Comparison of ENCODE assay signal across 31 cellular contexts in genomic region chr1:145688924-145689323, GRCh38. TPM values are rescaled to one million over a fixed set of nuclear protein-coding genes. Genes with fewer than 3 reads are reported as not detected.
DNase-seq lines count a peak whose midpoint lies in the region; ATAC-seq, FAIRE-seq and TF ChIP-seq lines count a peak whose summit lies in the region.
"Had no signal": no experiment of that assay in that cellular context is flagged by ENCODE, and none has a peak within 500 bp of the region (broad histone marks: within the 10 kb centered on the region; RNA-seq: fewer than 3 reads in every experiment).

No MANE protein-coding gene starts in this region.

- no peak for ATAC-seq in K562
- ATAC-seq in HG03442 (IDR thresholded peaks at IDR 0.05; ENCODE audit: unreplicated experiment), result no peak
- ATAC-seq: GM12878, HCT116 had no signal

- TF ChIP-seq CTCF in K562 (IDR thresholded peaks at IDR 0.05 in 2 of 3, conservative IDR thresholded peaks at IDR 0.05 in 1 of 3; ENCODE audit: insufficient read depth in 2 of 3, low read depth in 1 of 3, low read length in 3 of 3), result no peak

- H4K8ac ChIP-seq in trophoblast cell (ENCODE audit: low read depth, low read length), result peak overlapping the region; percentile 51

- no peaks in the 10 kb centered on the region for H3K9me1 ChIP-seq in K562 (ENCODE audit: control insufficient read depth, insufficient read depth, low read length)

- H3K9ac ChIP-seq in K562 (ENCODE audit: insufficient read depth in 1 of 2, low read depth in 2 of 2, low read length in 2 of 2), result no peak overlapping the region
- H3K9ac ChIP-seq in trophoblast cell (ENCODE audit: low read length), result no peak overlapping the region
- H3K9ac ChIP-seq: BLaER1 had no signal

- TF ChIP-seq POLR2A in K562 (conservative IDR thresholded peaks at IDR 0.05), result no peak

- in situ Hi-C loops in K562 (cut with MboI), result no loop called here

- no peak overlapping the region for H3K23ac ChIP-seq in trophoblast cell (ENCODE audit: low read length)

- H2AFZ ChIP-seq in K562 (ENCODE audit: low read depth, low read length), result no peak overlapping the region
- no peak overlapping the region for H2AFZ ChIP-seq in trophoblast cell (ENCODE audit: insufficient read depth, low read length, poor library complexity)
- H2AFZ ChIP-seq: PC-9 had no signal

- H4K91ac ChIP-seq in trophoblast cell (ENCODE audit: low read depth, low read length), result peak overlapping the region; percentile 75

- no peak overlapping the region for H2BK120ac ChIP-seq in trophoblast cell (ENCODE audit: insufficient read depth, low read length, poor library complexity)

- H2AK5ac ChIP-seq in trophoblast cell (ENCODE audit: low read length), result peak overlapping the region; percentile 44

- H3K36me3 ChIP-seq in CD8-positive, alpha-beta memory T cell (ENCODE audit: insufficient read depth, low read length), result no peaks in the 10 kb centered on the region
- H3K36me3 ChIP-seq in K562 (ENCODE audit: control insufficient read depth, insufficient read depth, low read length) (no peaks in the 10 kb centered on the region), trophoblast cell (ENCODE audit: control insufficient read depth in 1 of 2, insufficient read depth in 2 of 2, low read length in 2 of 2) (peaks cover 8 to 12% of the 10 kb centered on the region in 2 experiments)
- H3K36me3 ChIP-seq: BLaER1 had no signal

- no peak overlapping the region for H3K27ac ChIP-seq in CD8-positive, alpha-beta memory T cell (ENCODE audit: low read depth, low read length)
- H3K27ac ChIP-seq in K562 (ENCODE audit: extremely low read depth, low read depth, low read length), result no peak overlapping the region
- no peak overlapping the region for H3K27ac ChIP-seq in trophoblast cell (ENCODE audit: low read depth, low read length)
- H3K27ac ChIP-seq: BLaER1, HL-60, PC-9 had no signal

- no peaks in the 10 kb centered on the region for H3K27me3 ChIP-seq in CD8-positive, alpha-beta memory T cell (ENCODE audit: insufficient read depth, low read length, poor library complexity, severe bottlenecking)
- H3K27me3 ChIP-seq in K562 (ENCODE audit: control insufficient read depth in 2 of 2, insufficient read depth in 2 of 2, low read length in 2 of 2), result no peaks in the 10 kb centered on the region
- H3K27me3 ChIP-seq in trophoblast cell (ENCODE audit: insufficient read depth, low read length), result no peaks in the 10 kb centered on the region
- H3K27me3 ChIP-seq: BLaER1 had no signal

- no peak for FAIRE-seq in K562 (lab: Jason Lieb, UNC)
- FAIRE-seq: A204.1, GM12878 had no signal

- H2BK5ac ChIP-seq in trophoblast cell (ENCODE audit: low read depth, low read length, poor library complexity), result no peak overlapping the region

- 72% methylated on average over 5 of the region's 6 CpGs for WGBS in K562 (ENCODE audit: insufficient coverage, low coverage, missing lambda C conversion rate)
- no CpG with 5 or more reads among the region's 6 CpGs for WGBS in trophoblast cell (ENCODE audit: extremely low coverage, insufficient coverage, insufficient read length)

- intact Hi-C loops in K562 (cut with micrococcal nuclease), result no loop called here

- peaks cover 3% of the 10 kb centered on the region for H3K27me3 Mint-ChIP-seq in activated naive CD4-positive, alpha-beta T cell treated with anti-CD3 and anti-CD28 coated beads, Interleukin-2, amount 10 ng/mL, durations not matched to agents 7 days and 5 days
- H3K27me3 Mint-ChIP-seq in CD8-positive, alpha-beta memory T cell, result no peaks in the 10 kb centered on the region
- H3K27me3 Mint-ChIP-seq: CD4-positive, CD25-positive, alpha-beta regulatory T cell had no signal

- H3K79me1 ChIP-seq in trophoblast cell (ENCODE audit: low read length), result peaks cover 24% of the 10 kb centered on the region

- no peak for TF ChIP-seq RAD21 in K562 (CRISPR knock-in tag; conservative IDR thresholded peaks at IDR 0.05 in 1 of 2, IDR thresholded peaks at IDR 0.05 in 1 of 2)

- no peak overlapping the region for H3K4ac ChIP-seq in trophoblast cell (ENCODE audit: low read depth, low read length)

- H3K14ac ChIP-seq in trophoblast cell (ENCODE audit: low read length), result no peak overlapping the region

- no peaks in the 10 kb centered on the region for H4K20me1 ChIP-seq in K562 (replicated peaks; ENCODE audit: control insufficient read depth, insufficient read depth, low read length)
- H4K20me1 ChIP-seq: BLaER1 had no signal

- H3K4me2 ChIP-seq in K562 (ENCODE audit: insufficient read depth, low read length) (no peak overlapping the region), trophoblast cell (ENCODE audit: low read length) (no peak overlapping the region)
- H3K4me2 ChIP-seq: PC-9 had no signal

- POLR2A ChIA-PET in CD8-positive, alpha-beta memory T cell (lab: Charles Lee), result no interaction called here
- POLR2A ChIA-PET in K562 (lab: Yijun Ruan, JAX), result no interaction called here

- CTCF ChIA-PET in activated naive CD4-positive, alpha-beta T cell treated with anti-CD3 and anti-CD28 coated beads, Interleukin-2, amount 10 ng/mL, durations not matched to agents 7 days and 5 days (lab: Charles Lee), result no interaction called here
- CTCF ChIA-PET in CD8-positive, alpha-beta memory T cell (lab: Charles Lee), result interaction anchor here (1.5 kb wide), 1 partner anchor 32 kb away, joined by 5 read pairs; no protein-coding TSS in a partner anchor
- CTCF ChIA-PET in K562 (lab: Yijun Ruan, JAX; ENCODE audit: low intra/inter-chr PET ratio), result no interaction called here

- peak overlapping the region; percentile 96 for H3K27ac Mint-ChIP-seq in activated naive CD4-positive, alpha-beta T cell treated with anti-CD3 and anti-CD28 coated beads, Interleukin-2, amount 10 ng/mL, durations not matched to agents 7 days and 5 days
- H3K27ac Mint-ChIP-seq in CD8-positive, alpha-beta memory T cell, result peak overlapping the region in 7 of 8 donors; percentile 75 to 95 (median 89)

- no peak for DNase-seq in activated naive CD4-positive, alpha-beta T cell treated with anti-CD3 and anti-CD28 coated beads, Interleukin-2, amount 10 ng/mL, durations not matched to agents 7 days and 5 days
- no peak for DNase-seq in activated naive CD4-positive, alpha-beta T cell (lab: John Stamatoyannopoulos, UW)
- DNase-seq in CD8-positive, alpha-beta memory T cell, result no peak
- DNase-seq in K562 (ENCODE audit: extremely low read depth in 1 of 4, low spot score in 3 of 4) (no peak), trophoblast cell (no peak), putamen (ENCODE audit: low spot score) (no peak), GM19238 (ENCODE audit: insufficient read length, low spot score) (no peak)
- DNase-seq: CD4-positive, CD25-positive, alpha-beta regulatory T cell; DMS 273 treated with DMSO at 0.1 percent for 48 hours; DMS79; EL; GDM1; Kasumi-1; NCI-H1092 treated with DMSO at 0.1 percent for 48 hours; NCI-H1436 treated with DMSO at 0.1 percent for 48 hours; NCI-H187 treated with DMSO at 0.1 percent for 48 hours; NCI-H2171 treated with DMSO at 0.1 percent for 48 hours; NCI-H524; NCI-H774; NK-92 treated with Interleukin-12 subunit alpha and Interleukin-12 subunit beta, amount 100 ng/mL, for 24 hours; PC-9; SHP77 had no signal

- H3K79me2 ChIP-seq in K562 (ENCODE audit: control insufficient read depth, insufficient read depth, low read length) (no peaks in the 10 kb centered on the region), trophoblast cell (ENCODE audit: control insufficient read depth, insufficient read depth, low read length, poor library complexity) (peaks cover 1% of the 10 kb centered on the region)

- H3K18ac ChIP-seq in trophoblast cell (ENCODE audit: low read length), result no peak overlapping the region

- H3K4me3 ChIP-seq in CD8-positive, alpha-beta memory T cell (ENCODE audit: low read length), result no peak overlapping the region
- H3K4me3 ChIP-seq in K562 (no peak overlapping the region), trophoblast cell (ENCODE audit: low read depth, low read length) (no peak overlapping the region)
- H3K4me3 ChIP-seq: BLaER1, GM12878, PC-9 had no signal

- no peak overlapping the region for H3K4me3 Mint-ChIP-seq in activated naive CD4-positive, alpha-beta T cell treated with anti-CD3 and anti-CD28 coated beads, Interleukin-2, amount 10 ng/mL, durations not matched to agents 7 days and 5 days
- peak overlapping the region in 4 of 7 donors; percentile 35 to 82 (median 62) for H3K4me3 Mint-ChIP-seq in CD8-positive, alpha-beta memory T cell

- no peaks in the 10 kb centered on the region for H3K9me3 ChIP-seq in CD8-positive, alpha-beta memory T cell (ENCODE audit: low read length)
- H3K9me3 ChIP-seq in K562 (replicated peaks; ENCODE audit: control insufficient read depth, insufficient read depth, low read depth, low read length), result no peaks in the 10 kb centered on the region
- peaks cover 2% of the 10 kb centered on the region for H3K9me3 ChIP-seq in trophoblast cell (ENCODE audit: insufficient read depth, low read depth, low read length)
- H3K9me3 ChIP-seq: BLaER1 had no signal

- H3K4me1 Mint-ChIP-seq in activated naive CD4-positive, alpha-beta T cell treated with anti-CD3 and anti-CD28 coated beads, Interleukin-2, amount 10 ng/mL, durations not matched to agents 7 days and 5 days, result peaks cover 40% of the 10 kb centered on the region
- H3K4me1 Mint-ChIP-seq in CD8-positive, alpha-beta memory T cell, result peaks cover 38 to 47% (median 39%) of the 10 kb centered on the region in 3 donors

- BruUV-seq in K562 (replicated peaks; lab: Mats Ljungman, UMichigan), result no TSS peak

- H4K12ac ChIP-seq in trophoblast cell (ENCODE audit: low read depth, low read length), result no peak overlapping the region

- H3K9me3 Mint-ChIP-seq in activated naive CD4-positive, alpha-beta T cell treated with anti-CD3 and anti-CD28 coated beads, Interleukin-2, amount 10 ng/mL, durations not matched to agents 7 days and 5 days, result no peaks in the 10 kb centered on the region
- no peaks in the 10 kb centered on the region for H3K9me3 Mint-ChIP-seq in CD8-positive, alpha-beta memory T cell
- H3K9me3 Mint-ChIP-seq: CD4-positive, CD25-positive, alpha-beta regulatory T cell had no signal

- no peak for TF ChIP-seq EP300 in K562 (IDR thresholded peaks at IDR 0.05; ENCODE audit: low read length)

- H3K4me1 ChIP-seq in CD8-positive, alpha-beta memory T cell (ENCODE audit: insufficient read depth, low read length), result peaks cover 35% of the 10 kb centered on the region
- no peaks in the 10 kb centered on the region for H3K4me1 ChIP-seq in K562 (replicated peaks in 1 of 2; ENCODE audit: control insufficient read depth in 2 of 2, insufficient read depth in 2 of 2, low read length in 2 of 2)
- H3K4me1 ChIP-seq in trophoblast cell (ENCODE audit: control insufficient read depth in 1 of 2, insufficient read depth in 2 of 2, low read length in 2 of 2), result peaks cover 3 to 17% of the 10 kb centered on the region in 2 experiments

- peaks cover 10% of the 10 kb centered on the region for H3K36me3 Mint-ChIP-seq in activated naive CD4-positive, alpha-beta T cell treated with anti-CD3 and anti-CD28 coated beads, Interleukin-2, amount 10 ng/mL, durations not matched to agents 7 days and 5 days
- H3K36me3 Mint-ChIP-seq in CD8-positive, alpha-beta memory T cell, result peaks cover 0 to 2% (median 0%) of the 10 kb centered on the region in 3 donors
- H3K36me3 Mint-ChIP-seq: CD4-positive, CD25-positive, alpha-beta regulatory T cell had no signal

- peak overlapping the region; percentile 93 for H2BK12ac ChIP-seq in trophoblast cell (ENCODE audit: low read length)

RNA-seq across cellular contexts. Expression of gene PDZK1, which starts 18.2 kb away (rescaled TPM):
- not detected for total RNA-seq in CD8-positive, alpha-beta memory T cell
- 0.53 TPM for polyA plus RNA-seq in CD8-positive, alpha-beta memory T cell
- total RNA-seq in K562 (2011; cell fraction: chromatin; rRNA removed; ENCODE audit: low replicate concordance), result not detected in 2 replicates
- not detected in 2 replicates for total RNA-seq in K562 (2011; cell fraction: nucleolus; rRNA removed)
- total RNA-seq in K562 (2011; cell fraction: nucleoplasm; rRNA removed), result 1.2 TPM in 1 of 2 replicates, not detected in the other
- not detected in 2 replicates for total RNA-seq in K562 (2014; rRNA removed)
- 0.10 and 0.22 TPM in 2 replicates for total RNA-seq in K562 (2014; rRNA removed; fragmentation: Illumina TruSeq; extraction: Trizol)
- total RNA-seq in K562 (2015; rRNA removed; fragmentation: Illumina TruSeq; extraction: Trizol), result 0.11 and 0.23 TPM in 2 replicates
- total RNA-seq in K562 (2021), result 0.13 and 0.22 TPM in 2 replicates
- 0.04 TPM in 1 of 2 replicates, not detected in the other for polyA plus RNA-seq in K562 (2011; rRNA removed)
- 0.03 TPM in 1 of 2 replicates, not detected in the other for polyA plus RNA-seq in K562 (2011; cell fraction: cytosol; rRNA removed)
- polyA plus RNA-seq in K562 (2011; cell fraction: nucleus; rRNA removed), result 0.14 and 0.22 TPM in 2 replicates
- polyA plus RNA-seq in K562 (2012), result 0.25 and 0.43 TPM in 2 replicates
- not detected in 2 replicates for polyA plus RNA-seq in K562 (2014; fragmentation: Illumina TruSeq; extraction: Trizol)
- polyA plus RNA-seq in K562 (2014; fragmentation: Nextera tagmentation; extraction: Ambion mirVana), result under 1 TPM; 0.07 to 0.21 TPM
- polyA plus RNA-seq in K562 (2014; rRNA removed), result 0.08 and 0.16 TPM in 2 replicates
- polyA minus RNA-seq in K562 (2011; rRNA and poly(A)+ RNA removed), result 0.27 TPM in 1 of 2 replicates, not detected in the other
- not detected in 2 replicates for polyA minus RNA-seq in K562 (2011; cell fraction: cytosol; rRNA and poly(A)+ RNA removed)
- polyA minus RNA-seq in K562 (2011; cell fraction: nucleus; rRNA and poly(A)+ RNA removed), result 0.11 TPM in 1 of 2 replicates, not detected in the other
- 34.7 and 36.3 TPM in 2 replicates for polyA plus RNA-seq in trophoblast cell (2013)
- total RNA-seq: CD4-positive, CD25-positive, alpha-beta regulatory T cell; H4 had no signal

RNA-seq across cellular contexts. Expression of gene CD160, which starts 30.4 kb away (rescaled TPM):
- 10 to 100 TPM; 22.3 to 24.6 TPM for total RNA-seq in CD8-positive, alpha-beta memory T cell
- 31.6 TPM for polyA plus RNA-seq in CD8-positive, alpha-beta memory T cell
- not detected in 2 replicates for total RNA-seq in K562 (2011; cell fraction: chromatin; rRNA removed; ENCODE audit: low replicate concordance)
- not detected in 2 replicates for total RNA-seq in K562 (2011; cell fraction: nucleolus; rRNA removed)
- not detected in 2 replicates for total RNA-seq in K562 (2011; cell fraction: nucleoplasm; rRNA removed)
- not detected in 2 replicates for total RNA-seq in K562 (2014; rRNA removed)
- total RNA-seq in K562 (2014; rRNA removed; fragmentation: Illumina TruSeq; extraction: Trizol), result not detected in 2 replicates
- total RNA-seq in K562 (2015; rRNA removed; fragmentation: Illumina TruSeq; extraction: Trizol), result not detected in 2 replicates
- total RNA-seq in K562 (2021), result not detected in 2 replicates
- 0.05 TPM in 1 of 2 replicates, not detected in the other for polyA plus RNA-seq in K562 (2011; rRNA removed)
- polyA plus RNA-seq in K562 (2011; cell fraction: cytosol; rRNA removed), result not detected in 2 replicates
- polyA plus RNA-seq in K562 (2011; cell fraction: nucleus; rRNA removed), result not detected in 2 replicates
- 0.17 and 0.22 TPM in 2 replicates for polyA plus RNA-seq in K562 (2012)
- polyA plus RNA-seq in K562 (2014; fragmentation: Illumina TruSeq; extraction: Trizol), result not detected in 2 replicates
- polyA plus RNA-seq in K562 (2014; fragmentation: Nextera tagmentation; extraction: Ambion mirVana), result under 1 TPM in 1 of 2 experiments, not detected in 1; 0.01 TPM
- polyA plus RNA-seq in K562 (2014; rRNA removed), result not detected in 2 replicates
- not detected in 2 replicates for polyA minus RNA-seq in K562 (2011; rRNA and poly(A)+ RNA removed)
- not detected in 2 replicates for polyA minus RNA-seq in K562 (2011; cell fraction: cytosol; rRNA and poly(A)+ RNA removed)
- not detected in 2 replicates for polyA minus RNA-seq in K562 (2011; cell fraction: nucleus; rRNA and poly(A)+ RNA removed)
- 0.28 and 0.30 TPM in 2 replicates for polyA plus RNA-seq in trophoblast cell (2013)
- total RNA-seq: CD4-positive, CD25-positive, alpha-beta regulatory T cell; H4; M059J; PC-9; RPMI7951 had no signal

Comparison
In these comparisons a context has a peak if more than half of its experiments do, and no peak if none do; other contexts are left out.
1. RNA of gene CD160, which starts 30.4 kb away (total RNA-seq): 22.3 to 24.6 TPM in CD8-positive, alpha-beta memory T cell; not detected in K562; every median in the first group is over 10 times any median in the second.